ENCODE assay signal across 14 cellular contexts in the genomic region with DNA sequence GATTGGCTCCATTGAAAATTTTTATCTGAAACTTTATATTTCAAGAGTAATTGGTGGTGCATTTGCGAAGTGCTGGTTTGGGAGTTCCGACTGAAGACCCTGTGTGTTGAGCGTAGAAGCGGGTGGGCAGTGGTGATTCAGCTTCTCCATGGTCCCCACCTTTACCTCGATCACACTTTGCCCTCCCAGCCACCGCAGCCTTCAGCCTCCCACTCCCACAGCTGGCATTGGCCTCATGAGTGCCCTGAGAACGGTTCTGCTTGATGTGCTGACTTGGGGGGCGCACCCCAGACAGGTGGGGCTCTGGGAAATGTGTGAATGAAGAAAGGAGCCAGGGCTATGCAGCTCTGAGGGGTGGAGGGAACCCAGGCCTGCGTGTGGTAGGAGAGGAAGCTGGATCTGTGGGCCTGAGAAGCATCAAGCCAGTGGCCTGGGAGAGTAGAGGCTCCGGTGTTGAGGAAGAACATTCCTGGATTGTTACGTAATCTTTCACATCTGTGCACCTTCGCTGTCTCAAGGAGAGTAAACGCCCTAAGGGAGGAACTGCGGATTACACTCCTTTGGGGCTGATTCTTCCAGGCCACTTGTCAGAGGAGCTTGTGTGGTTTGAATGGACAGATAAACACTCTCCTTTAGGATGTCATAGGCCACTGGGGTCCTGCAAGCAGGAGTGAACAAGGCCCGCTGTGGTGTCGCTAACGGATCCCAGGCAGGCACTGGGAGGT.
DNase-seq lines count a peak whose midpoint lies in the region; ATAC-seq and TF ChIP-seq lines count a peak whose summit lies in the region.
"Had no signal": no experiment of that assay in that cellular context is flagged by ENCODE, and none has a peak within 500 bp of the region (broad histone marks: within the 10 kb centered on the region; RNA-seq: fewer than 3 reads in every experiment).

No MANE protein-coding gene starts in this region.

- H3K9me3 Mint-ChIP-seq in GM23338: no peaks in the 10 kb centered on the region; the same call in 2 of the 3 replicates
- H3K9me3 Mint-ChIP-seq: stimulated activated naive CD8-positive, alpha-beta T cell treated with anti-CD3 and anti-CD28 coated beads, Interleukin-15, Interleukin-2, amounts not matched to agents 100 ng/mL and 50 ng/mL, for 24 hours had no signal

- peaks cover 3% of the 10 kb centered on the region; the same call in 1 of the 3 replicates for H3K4me1 Mint-ChIP-seq in GM23338

- H3K27me3 ChIP-seq in GM23338 (ENCODE audit: insufficient read depth): no peaks in the 10 kb centered on the region
- H3K27me3 ChIP-seq in PC-3 (ENCODE audit: low read length): no peaks in the 10 kb centered on the region

- H3K9me3 ChIP-seq in PC-3 (ENCODE audit: low read length): no peaks in the 10 kb centered on the region

- peak overlapping the region; percentile 46; the same call in 1 of the 2 replicates for H3K27ac Mint-ChIP-seq in GM23338
- H3K27ac Mint-ChIP-seq: stimulated activated naive CD8-positive, alpha-beta T cell treated with anti-CD3 and anti-CD28 coated beads, Interleukin-15, Interleukin-2, amounts not matched to agents 100 ng/mL and 50 ng/mL, for 24 hours had no signal

- H3K4me1 ChIP-seq in GM23338 (ENCODE audit: insufficient read depth) (no peaks in the 10 kb centered on the region), PC-3 (ENCODE audit: insufficient read depth, low read length) (peaks cover 57% of the 10 kb centered on the region)

- H3K27me3 Mint-ChIP-seq in GM23338 (ENCODE audit: insufficient read depth, low read depth, poor library complexity): peaks cover 3% of the 10 kb centered on the region

- H3K9me2 ChIP-seq in GM23338 (ENCODE audit: insufficient read depth) (no peaks in the 10 kb centered on the region), PC-3 (replicated peaks; ENCODE audit: low read length) (no peaks in the 10 kb centered on the region)

- TF ChIP-seq CTCF in GM23338 (conservative IDR thresholded peaks at IDR 0.05; ENCODE audit: low read depth in 2 of 2) (no peak), PC-3 (conservative IDR thresholded peaks at IDR 0.05; ENCODE audit: low read depth, low read length) (no peak), epithelial cell of esophagus (IDR thresholded peaks at IDR 0.05; ENCODE audit: insufficient read depth, low read depth, low read length, missing control alignments) (no peak)

- CTCF ChIA-PET in PC-3 (lab: Charles Lee): interaction anchor here (0.6 to 2.0 kb wide), 4 partner anchors 38 to 294 kb away, joined by 3 to 10 read pairs (median 4); no protein-coding TSS in a partner anchor

- no peak overlapping the region for H3K4me3 Mint-ChIP-seq in GM23338
- H3K4me3 Mint-ChIP-seq: stimulated activated naive CD8-positive, alpha-beta T cell treated with anti-CD3 and anti-CD28 coated beads, Interleukin-15, Interleukin-2, amounts not matched to agents 100 ng/mL and 50 ng/mL, for 24 hours had no signal

- POLR2A ChIA-PET in PC-3 (lab: Charles Lee; ENCODE audit: unreplicated experiment): interaction anchor here (1.1 kb wide), 1 partner anchor 46 kb away, joined by 5 read pairs; no protein-coding TSS in a partner anchor

- H2AFZ ChIP-seq in GM23338: no peak overlapping the region
- no peak overlapping the region for H2AFZ ChIP-seq in PC-3 (ENCODE audit: low read length)

- DNase-seq in GM23338 (ENCODE audit: low spot score) (peak; percentile 28), PC-3 (peak; percentile 96), epithelial cell of esophagus (ENCODE audit: low read depth) (peak; percentile 92), renal cortical epithelial cell (ENCODE audit: low read depth) (peak; percentile 38), NAMALWA (ENCODE audit: low spot score) (no peak), HuH-7 (ENCODE audit: low spot score) (no peak), ureter (ENCODE audit: low spot score) (no peak)
- DNase-seq: activated CD4-positive, alpha-beta T cell treated with anti-CD3 and anti-CD28 coated beads for 48 hours; activated effector memory CD4-positive, alpha-beta T cell treated with Interleukin-2 at 50 U/mL for 16 hours; left colon; NCI-H510A treated with DMSO at 0.1 percent for 48 hours; occipital lobe; stimulated activated CD4-positive, alpha-beta T cell treated with anti-CD3 and anti-CD28 coated beads, Interleukin-1b, Interleukin-23, amount 100 ng/mL, for 48 hours had no signal

- no peak for ATAC-seq in GM23338
- ATAC-seq in PC-3: peak; percentile 39
- ATAC-seq: left colon had no signal

- H3K4me2 ChIP-seq in GM23338 (no peak overlapping the region), PC-3 (ENCODE audit: low read length) (peak overlapping the region; percentile 82)

- H3K79me2 ChIP-seq in GM23338 (replicated peaks; ENCODE audit: insufficient read depth) (no peaks in the 10 kb centered on the region), PC-3 (ENCODE audit: low read length) (peaks cover 52% of the 10 kb centered on the region)

- BruUV-seq in PC-3 (replicated peaks; lab: Mats Ljungman, UMichigan): no TSS peak

- H3K9ac ChIP-seq in PC-3 (ENCODE audit: low read length): peak overlapping the region; percentile 95

- H4K20me1 ChIP-seq in GM23338 (replicated peaks; ENCODE audit: insufficient read depth) (no peaks in the 10 kb centered on the region), PC-3 (ENCODE audit: low read length) (no peaks in the 10 kb centered on the region)

- H3K27ac ChIP-seq in GM23338 (ENCODE audit: low read depth) (no peak overlapping the region), PC-3 (ENCODE audit: low read length) (peak overlapping the region; percentile 100)

- H3K36me3 ChIP-seq in GM23338 (ENCODE audit: insufficient read depth) (no peaks in the 10 kb centered on the region), PC-3 (ENCODE audit: low read depth, low read length) (peaks cover 27% of the 10 kb centered on the region)

- intact Hi-C loops in PC-3 (cut with micrococcal nuclease): loop anchor here (2.0 to 5.0 kb wide), 4 partner anchors 46 to 173 kb away; no protein-coding TSS in a partner anchor

- H3F3A ChIP-seq in GM23338 (replicated peaks; ENCODE audit: low read depth): no peaks in the 10 kb centered on the region
- H3F3A ChIP-seq in PC-3 (ENCODE audit: low read length, unreplicated experiment): peaks cover 13% of the 10 kb centered on the region

- H3K36me3 Mint-ChIP-seq in GM23338 (ENCODE audit: low read depth): no peaks in the 10 kb centered on the region

- H3K4me3 ChIP-seq in GM23338 (no peak overlapping the region), PC-3 (ENCODE audit: low read length) (peak overlapping the region; percentile 37), epithelial cell of esophagus (ENCODE audit: low read length) (no peak overlapping the region)

TF ChIP-seq in GM23338, 12 proteins besides CTCF, POLR2A, EP300 and RAD21 (continues in another document):
- TF ChIP-seq, protein P1, sequence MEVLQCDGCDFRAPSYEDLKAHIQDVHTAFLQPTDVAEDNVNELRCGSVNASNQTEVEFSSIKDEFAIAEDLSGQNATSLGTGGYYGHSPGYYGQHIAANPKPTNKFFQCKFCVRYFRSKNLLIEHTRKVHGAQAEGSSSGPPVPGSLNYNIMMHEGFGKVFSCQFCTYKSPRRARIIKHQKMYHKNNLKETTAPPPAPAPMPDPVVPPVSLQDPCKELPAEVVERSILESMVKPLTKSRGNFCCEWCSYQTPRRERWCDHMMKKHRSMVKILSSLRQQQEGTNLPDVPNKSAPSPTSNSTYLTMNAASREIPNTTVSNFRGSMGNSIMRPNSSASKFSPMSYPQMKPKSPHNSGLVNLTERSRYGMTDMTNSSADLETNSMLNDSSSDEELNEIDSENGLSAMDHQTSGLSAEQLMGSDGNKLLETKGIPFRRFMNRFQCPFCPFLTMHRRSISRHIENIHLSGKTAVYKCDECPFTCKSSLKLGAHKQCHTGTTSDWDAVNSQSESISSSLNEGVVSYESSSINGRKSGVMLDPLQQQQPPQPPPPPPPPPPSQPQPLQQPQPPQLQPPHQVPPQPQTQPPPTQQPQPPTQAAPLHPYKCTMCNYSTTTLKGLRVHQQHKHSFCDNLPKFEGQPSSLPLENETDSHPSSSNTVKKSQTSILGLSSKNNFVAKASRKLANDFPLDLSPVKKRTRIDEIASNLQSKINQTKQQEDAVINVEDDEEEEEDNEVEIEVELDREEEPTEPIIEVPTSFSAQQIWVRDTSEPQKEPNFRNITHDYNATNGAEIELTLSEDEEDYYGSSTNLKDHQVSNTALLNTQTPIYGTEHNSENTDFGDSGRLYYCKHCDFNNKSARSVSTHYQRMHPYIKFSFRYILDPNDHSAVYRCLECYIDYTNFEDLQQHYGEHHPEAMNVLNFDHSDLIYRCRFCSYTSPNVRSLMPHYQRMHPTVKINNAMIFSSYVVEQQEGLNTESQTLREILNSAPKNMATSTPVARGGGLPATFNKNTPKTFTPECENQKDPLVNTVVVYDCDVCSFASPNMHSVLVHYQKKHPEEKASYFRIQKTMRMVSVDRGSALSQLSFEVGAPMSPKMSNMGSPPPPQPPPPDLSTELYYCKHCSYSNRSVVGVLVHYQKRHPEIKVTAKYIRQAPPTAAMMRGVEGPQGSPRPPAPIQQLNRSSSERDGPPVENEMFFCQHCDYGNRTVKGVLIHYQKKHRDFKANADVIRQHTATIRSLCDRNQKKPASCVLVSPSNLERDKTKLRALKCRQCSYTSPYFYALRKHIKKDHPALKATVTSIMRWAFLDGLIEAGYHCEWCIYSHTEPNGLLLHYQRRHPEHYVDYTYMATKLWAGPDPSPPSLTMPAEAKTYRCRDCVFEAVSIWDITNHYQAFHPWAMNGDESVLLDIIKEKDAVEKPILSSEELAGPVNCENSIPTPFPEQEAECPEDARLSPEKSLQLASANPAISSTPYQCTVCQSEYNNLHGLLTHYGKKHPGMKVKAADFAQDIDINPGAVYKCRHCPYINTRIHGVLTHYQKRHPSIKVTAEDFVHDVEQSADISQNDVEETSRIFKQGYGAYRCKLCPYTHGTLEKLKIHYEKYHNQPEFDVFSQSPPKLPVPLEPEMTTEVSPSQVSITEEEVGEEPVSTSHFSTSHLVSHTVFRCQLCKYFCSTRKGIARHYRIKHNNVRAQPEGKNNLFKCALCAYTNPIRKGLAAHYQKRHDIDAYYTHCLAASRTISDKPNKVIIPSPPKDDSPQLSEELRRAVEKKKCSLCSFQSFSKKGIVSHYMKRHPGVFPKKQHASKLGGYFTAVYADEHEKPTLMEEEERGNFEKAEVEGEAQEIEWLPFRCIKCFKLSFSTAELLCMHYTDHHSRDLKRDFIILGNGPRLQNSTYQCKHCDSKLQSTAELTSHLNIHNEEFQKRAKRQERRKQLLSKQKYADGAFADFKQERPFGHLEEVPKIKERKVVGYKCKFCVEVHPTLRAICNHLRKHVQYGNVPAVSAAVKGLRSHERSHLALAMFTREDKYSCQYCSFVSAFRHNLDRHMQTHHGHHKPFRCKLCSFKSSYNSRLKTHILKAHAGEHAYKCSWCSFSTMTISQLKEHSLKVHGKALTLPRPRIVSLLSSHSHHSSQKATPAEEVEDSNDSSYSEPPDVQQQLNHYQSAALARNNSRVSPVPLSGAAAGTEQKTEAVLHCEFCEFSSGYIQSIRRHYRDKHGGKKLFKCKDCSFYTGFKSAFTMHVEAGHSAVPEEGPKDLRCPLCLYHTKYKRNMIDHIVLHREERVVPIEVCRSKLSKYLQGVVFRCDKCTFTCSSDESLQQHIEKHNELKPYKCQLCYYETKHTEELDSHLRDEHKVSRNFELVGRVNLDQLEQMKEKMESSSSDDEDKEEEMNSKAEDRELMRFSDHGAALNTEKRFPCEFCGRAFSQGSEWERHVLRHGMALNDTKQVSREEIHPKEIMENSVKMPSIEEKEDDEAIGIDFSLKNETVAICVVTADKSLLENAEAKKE (CRISPR knock-in tag; IDR thresholded peaks at IDR 0.05): no peak
- TF ChIP-seq ZNF114 (CRISPR knock-in tag; IDR thresholded peaks at IDR 0.05): no peak

Comparison
In these comparisons a context has a peak if more than half of its experiments do, and no peak if none do; other contexts are left out.
1. DNase-seq: peak in GM23338 (single experiment), PC-3 (single experiment), epithelial cell of esophagus (single experiment) and renal cortical epithelial cell (single experiment); none in NAMALWA (single experiment), HuH-7 (single experiment) and ureter (single experiment).